ENCODE assay signal across 8 cellular contexts in genomic region chr12:48852734-48853168, GRCh38. TPM values are rescaled to one million over a fixed set of nuclear protein-coding genes. Genes with fewer than 3 reads are reported as not detected.
DNase-seq lines count a peak whose midpoint lies in the region; ATAC-seq and TF ChIP-seq lines count a peak whose summit lies in the region.

No MANE protein-coding gene starts in this region.

- H3K27ac ChIP-seq in VCaP (peak overlapping the region; percentile 97), right cardiac atrium (ENCODE audit: low read length) (peak overlapping the region; percentile 93)

- peak overlapping the region; percentile 97 for H3K4me3 Mint-ChIP-seq in activated CD4-positive, alpha-beta T cell treated with anti-CD3 and anti-CD28 coated beads, Interleukin-2, amount 10 ng/mL, durations not matched to agents 7 days and 5 days
- H3K4me3 Mint-ChIP-seq in stimulated activated memory B cell treated with anti-CD40 and anti-IgM and Interleukin-4, amounts not matched to agents 10 μg/mL and 1 μg/mL and 100 μg/mL, for 72 hours: peak overlapping the region; percentile 99

- no peaks in the 10 kb centered on the region for H3K4me1 ChIP-seq in right cardiac atrium (ENCODE audit: control insufficient read depth, insufficient read depth, low read length)

- no peak for TF ChIP-seq CTCF in VCaP (conservative IDR thresholded peaks at IDR 0.05)

- intact Hi-C loops in right cardiac atrium (cut with DNase I): loop anchor here in 3 of 4 donors (2.0 to 5.0 kb wide), 5 partner anchors 35 to 145 kb away; partner anchors contain the start of gene DDN (in 1 of the 3)

- no peaks in the 10 kb centered on the region for H3K27me3 Mint-ChIP-seq in activated CD4-positive, alpha-beta T cell treated with anti-CD3 and anti-CD28 coated beads, Interleukin-2, amount 10 ng/mL, durations not matched to agents 7 days and 5 days
- H3K27me3 Mint-ChIP-seq in stimulated activated memory B cell treated with anti-CD40 and anti-IgM and Interleukin-4, amounts not matched to agents 10 μg/mL and 1 μg/mL and 100 μg/mL, for 72 hours: no peaks in the 10 kb centered on the region

- H3K4me3 ChIP-seq in right cardiac atrium (ENCODE audit: low read length): peak overlapping the region; percentile 51

- no peak for DNase-seq in activated CD4-positive, alpha-beta T cell treated with anti-CD3 and anti-CD28 coated beads, Interleukin-2, amount 10 ng/mL, durations not matched to agents 7 days and 5 days
- DNase-seq in activated CD4-positive, alpha-beta T cell treated with anti-CD3 and anti-CD28 coated beads, Interleukin-2, amount 50 U/mL, for 48 hours: no peak
- no peak for DNase-seq in right cardiac atrium
- DNase-seq in stimulated activated CD4-positive, alpha-beta T cell treated with anti-CD3 and anti-CD28 coated beads, Interleukin-2, amount 100 ng/mL, for 48 hours: no peak
- DNase-seq in T-helper 9 cell: no peak
- DNase-seq in SHP77 treated with DMSO at 0.1 percent for 48 hours (lab: John Stamatoyannopoulos, UW): no peak

- peaks cover 20% of the 10 kb centered on the region for H3K36me3 Mint-ChIP-seq in activated CD4-positive, alpha-beta T cell treated with anti-CD3 and anti-CD28 coated beads, Interleukin-2, amount 10 ng/mL, durations not matched to agents 7 days and 5 days (ENCODE audit: low read depth)
- H3K36me3 Mint-ChIP-seq in stimulated activated memory B cell treated with anti-CD40 and anti-IgM and Interleukin-4, amounts not matched to agents 10 μg/mL and 1 μg/mL and 100 μg/mL, for 72 hours: peaks cover 28% of the 10 kb centered on the region

- H3K9me3 ChIP-seq in right cardiac atrium (ENCODE audit: control insufficient read depth, low read length): no peaks in the 10 kb centered on the region

- H3K9me3 Mint-ChIP-seq in activated CD4-positive, alpha-beta T cell treated with anti-CD3 and anti-CD28 coated beads, Interleukin-2, amount 10 ng/mL, durations not matched to agents 7 days and 5 days: no peaks in the 10 kb centered on the region
- H3K9me3 Mint-ChIP-seq in stimulated activated memory B cell treated with anti-CD40 and anti-IgM and Interleukin-4, amounts not matched to agents 10 μg/mL and 1 μg/mL and 100 μg/mL, for 72 hours: no peaks in the 10 kb centered on the region

- H3K4me1 Mint-ChIP-seq in activated CD4-positive, alpha-beta T cell treated with anti-CD3 and anti-CD28 coated beads, Interleukin-2, amount 10 ng/mL, durations not matched to agents 7 days and 5 days: peaks cover 34% of the 10 kb centered on the region
- peaks cover 42% of the 10 kb centered on the region for H3K4me1 Mint-ChIP-seq in stimulated activated memory B cell treated with anti-CD40 and anti-IgM and Interleukin-4, amounts not matched to agents 10 μg/mL and 1 μg/mL and 100 μg/mL, for 72 hours

- POLR2A ChIA-PET in activated CD4-positive, alpha-beta T cell treated with anti-CD3 and anti-CD28 coated beads, Interleukin-2, amount 10 ng/mL, durations not matched to agents 7 days and 5 days (lab: Charles Lee): interaction anchor here (0.9 to 1.3 kb wide), 3 partner anchors 13 to 105 kb away, joined by 3 to 5 read pairs (median 4); partner anchors contain the start of genes ARF3 and RND1

- H3K27me3 ChIP-seq in right cardiac atrium (ENCODE audit: control insufficient read depth, insufficient read depth): no peaks in the 10 kb centered on the region

- 2% methylated on average over 5 of the region's 5 CpGs for WGBS in right cardiac atrium

- peak overlapping the region; percentile 95 for H3K27ac Mint-ChIP-seq in activated CD4-positive, alpha-beta T cell treated with anti-CD3 and anti-CD28 coated beads, Interleukin-2, amount 10 ng/mL, durations not matched to agents 7 days and 5 days
- peak overlapping the region; percentile 99 for H3K27ac Mint-ChIP-seq in stimulated activated memory B cell treated with anti-CD40 and anti-IgM and Interleukin-4, amounts not matched to agents 10 μg/mL and 1 μg/mL and 100 μg/mL, for 72 hours

- no peak for ATAC-seq in right cardiac atrium
- no peak for ATAC-seq in stimulated activated memory B cell treated with anti-CD40 and anti-IgM and Interleukin-4, amounts not matched to agents 10 μg/mL and 1 μg/mL and 100 μg/mL, for 72 hours

- CTCF ChIA-PET in activated CD4-positive, alpha-beta T cell treated with anti-CD3 and anti-CD28 coated beads, Interleukin-2, amount 10 ng/mL, durations not matched to agents 7 days and 5 days (lab: Charles Lee): interaction anchor here (0.6 to 5.4 kb wide), 47 partner anchors 9 to 241 kb away, joined by 3 to 63 read pairs (median 4); partner anchors contain the start of genes CACNB3, DHH, FKBP11 and PRKAG1

RNA-seq across cellular contexts. Expression of gene DDX23, which starts 0.8 kb away (rescaled TPM):
- 100 to 1,000 TPM; 143 to 144 TPM for total RNA-seq in activated CD4-positive, alpha-beta T cell treated with anti-CD3 and anti-CD28 coated beads, Interleukin-2, amount 10 ng/mL, durations not matched to agents 7 days and 5 days
- total RNA-seq in right cardiac atrium: 10 to 100 TPM; 31.4 to 38.9 (median 35.1) TPM
- polyA plus RNA-seq in right cardiac atrium: 21.3 TPM

RNA-seq across cellular contexts. Expression of gene RND1, which starts 12.9 kb away (rescaled TPM):
- total RNA-seq in activated CD4-positive, alpha-beta T cell treated with anti-CD3 and anti-CD28 coated beads, Interleukin-2, amount 10 ng/mL, durations not matched to agents 7 days and 5 days: 1 to 10 TPM; 1.1 to 1.2 TPM
- total RNA-seq in right cardiac atrium: under 1 TPM; 0.41 to 0.96 (median 0.71) TPM
- 2.6 TPM for polyA plus RNA-seq in right cardiac atrium

RNA-seq across cellular contexts. Expression of gene CACNB3, which starts 34.5 kb away (rescaled TPM):
- total RNA-seq in activated CD4-positive, alpha-beta T cell treated with anti-CD3 and anti-CD28 coated beads, Interleukin-2, amount 10 ng/mL, durations not matched to agents 7 days and 5 days: 10 to 100 TPM; 14.9 to 19.9 TPM
- 1 to 10 TPM; 6.1 to 7.6 (median 7.1) TPM for total RNA-seq in right cardiac atrium
- polyA plus RNA-seq in right cardiac atrium: 3.5 TPM
